ENCODE assay signal across 13 cellular contexts in the genomic region with DNA sequence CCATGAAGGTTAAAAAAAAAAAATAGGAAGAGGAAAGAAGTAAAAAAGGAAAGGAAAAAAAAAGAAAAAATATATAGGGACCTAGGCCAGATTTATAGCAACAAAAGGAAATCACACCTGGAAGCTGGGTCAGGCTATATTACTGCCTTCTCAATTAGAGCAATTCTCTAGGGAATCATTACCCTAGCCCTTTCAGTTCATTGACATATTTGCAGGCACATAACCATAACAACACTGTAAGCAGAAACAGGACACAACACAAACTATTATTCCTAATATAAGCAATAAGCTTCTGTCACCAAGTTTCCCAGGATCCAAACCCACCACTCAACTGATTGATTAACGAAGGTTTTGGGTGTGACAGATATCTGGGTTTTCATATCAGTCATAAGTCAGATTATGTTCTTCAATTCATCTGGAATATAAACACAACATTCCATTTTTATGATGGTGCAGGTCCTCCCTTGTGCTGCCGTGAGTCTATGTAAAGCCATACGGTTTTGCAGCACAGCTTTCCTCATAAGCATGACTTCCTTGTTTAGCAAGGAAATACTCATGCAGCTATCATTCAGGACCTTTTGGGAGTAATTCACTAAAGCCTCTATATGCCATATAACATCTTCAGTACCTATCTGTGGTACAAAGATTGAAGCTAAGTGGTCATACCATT. TPM values are rescaled to one million over a fixed set of nuclear protein-coding genes. Genes with fewer than 3 reads are reported as not detected.
DNase-seq lines count a peak whose midpoint lies in the region; ATAC-seq and TF ChIP-seq lines count a peak whose summit lies in the region.
"Had no signal": no experiment of that assay in that cellular context is flagged by ENCODE, and none has a peak within 500 bp of the region (broad histone marks: within the 10 kb centered on the region; RNA-seq: fewer than 3 reads in every experiment).

No MANE protein-coding gene starts in this region.

- H3K9me3 ChIP-seq in right atrium auricular region (no peaks in the 10 kb centered on the region), thyroid gland (no peaks in the 10 kb centered on the region), left lung (no peaks in the 10 kb centered on the region)

- H3K27me3 ChIP-seq in right atrium auricular region (no peaks in the 10 kb centered on the region), thyroid gland (no peaks in the 10 kb centered on the region), left lung (no peaks in the 10 kb centered on the region)

- H3K4me3 ChIP-seq in right atrium auricular region: no peak overlapping the region
- peak overlapping the region; percentile 15 for H3K4me3 ChIP-seq in fibroblast of villous mesenchyme (ENCODE audit: low read depth, low read length)
- H3K4me3 ChIP-seq in thyroid gland (replicated peaks in 1 of 3): no peak overlapping the region
- no peak overlapping the region for H3K4me3 ChIP-seq in left lung

- H3K36me3 ChIP-seq in right atrium auricular region: no peaks in the 10 kb centered on the region
- H3K36me3 ChIP-seq in thyroid gland: no peaks in the 10 kb centered on the region
- H3K36me3 ChIP-seq in left lung: peaks cover 0 to 10% of the 10 kb centered on the region in 2 donors

- ATAC-seq in Right ventricle myocardium inferior (no peak), left lung (no peak)

- no peak for DNase-seq in right atrium auricular region (ENCODE audit: low spot score)
- no peak for DNase-seq in Right ventricle myocardium inferior (ENCODE audit: missing footprints)
- peak; percentile 88 for DNase-seq in fibroblast of villous mesenchyme (ENCODE audit: low read depth)
- no peak for DNase-seq in thyroid gland
- DNase-seq in left lung: no peak
- DNase-seq in DMS 273 (lab: John Stamatoyannopoulos, UW; ENCODE audit: unreplicated experiment): no peak
- no peak for DNase-seq in SW480 (ENCODE audit: low spot score)
- DNase-seq: activated CD4-positive, alpha-beta T cell treated with anti-CD3 and anti-CD28 coated beads, Interleukin-2, amount 50 U/mL, for 48 hours; activated naive CD4-positive, alpha-beta T cell treated with Interleukin-2 at 50 U/mL for 16 hours; AML-193; KBM-7; NCI-H774 had no signal

- WGBS in thyroid gland, 2 donors: 55 to 58% methylated on average over 3 of the region's 3 CpGs

- TF ChIP-seq CTCF in right atrium auricular region (IDR thresholded peaks at IDR 0.05) (no peak), VCaP (conservative IDR thresholded peaks at IDR 0.05) (no peak), fibroblast of villous mesenchyme (IDR thresholded peaks at IDR 0.05; ENCODE audit: insufficient read depth, low read depth, low read length) (no peak), thyroid gland (IDR thresholded peaks at IDR 0.05) (no peak), left lung (IDR thresholded peaks at IDR 0.05) (no peak)

- intact Hi-C loops in Right ventricle myocardium inferior (cut with DNase I) (no loop called here), thyroid gland (cut with DNase I) (loop anchor here (10.0 kb wide), 1 partner anchor 149 kb away; the partner anchor contains the start of gene PPM1A), left lung (cut with DNase I) (no loop called here)

- TF ChIP-seq POLR2A in thyroid gland (IDR thresholded peaks at IDR 0.05): no peak

- H3K4me1 ChIP-seq in right atrium auricular region (peaks cover 0 to 49% of the 10 kb centered on the region in 2 donors), thyroid gland (peaks cover 18 to 27% of the 10 kb centered on the region in 2 donors), left lung (peaks cover 0 to 26% of the 10 kb centered on the region in 2 donors)

- H3K27ac ChIP-seq in right atrium auricular region: peak overlapping the region; percentile 96 to 99
- H3K27ac ChIP-seq in VCaP: peak overlapping the region; percentile 98
- no peak overlapping the region for H3K27ac ChIP-seq in thyroid gland
- H3K27ac ChIP-seq in left lung: no peak overlapping the region

RNA-seq across cellular contexts. Expression of gene PCNX4, which starts 4.2 kb away (rescaled TPM):
- total RNA-seq in right atrium auricular region: 10 to 100 TPM; 63.2 to 65.0 TPM
- total RNA-seq in Right ventricle myocardium inferior: 23.5 TPM
- total RNA-seq in fibroblast of villous mesenchyme: 120 and 138 TPM in 2 replicates
- total RNA-seq in thyroid gland: 100 to 1,000 TPM in 1 of 4 donors, 10 to 100 TPM in 3; 63.5 to 139 (median 85.4) TPM
- 10 to 100 TPM; 34.8 to 42.0 TPM for total RNA-seq in left lung

Comparison
In these comparisons a context has a peak if more than half of its experiments do, and no peak if none do; other contexts are left out.
1. H3K27ac ChIP-seq: peak in right atrium auricular region (2 of 2) and VCaP (single experiment); none in thyroid gland (0 of 3) and left lung (0 of 2).